In genomic region chr11:34696876-34697275, GRCh38 we compare ENCODE assay signal across 28 cellular contexts.
"Had no signal": no experiment of that assay in that cellular context is flagged by ENCODE, and none has a peak within 500 bp of the region (broad histone marks: within the 10 kb centered on the region; RNA-seq: fewer than 3 reads in every experiment).

No MANE protein-coding gene starts in this region.

- H3K9me3 ChIP-seq: ovary, psoas muscle, right lobe of liver, sigmoid colon, thoracic aorta, thyroid gland, upper lobe of left lung, vagina had no signal

- H3K79me2 ChIP-seq: parathyroid adenoma had no signal

- H3K4me1 Mint-ChIP-seq: natural killer cell; nephron; neural progenitor cell; stimulated activated effector memory CD8-positive, alpha-beta T cell treated with anti-CD3 and anti-CD28 coated beads, Interleukin-12 subunit alpha, Interleukin-12 subunit beta, amount 100 ng/mL, for 72 hours; stimulated activated naive B cell treated with anti-CD40 and anti-IgM and Interleukin-4, amounts not matched to agents 10 μg/mL and 1 μg/mL and 100 μg/mL, for 72 hours had no signal

- DNase-seq: natural killer cell; occipital lobe; ovary; posterior cingulate gyrus; psoas muscle; right cardiac atrium; right lobe of liver; sigmoid colon; small intestine; stimulated activated CD4-positive, alpha-beta T cell treated with anti-CD3 and anti-CD28 coated beads, Interleukin-15, amount 100 ng/mL, for 24 hours; stimulated activated CD4-positive, alpha-beta T cell treated with anti-CD3 and anti-CD28 coated beads, Interleukin-2, amount 100 ng/mL, for 24 hours; stimulated activated CD4-positive, alpha-beta T cell treated with anti-CD3 and anti-CD28 coated beads, Interleukin-2, amount 100 ng/mL, for 48 hours; stimulated activated CD4-positive, alpha-beta T cell treated with anti-CD3 and anti-CD28 coated beads, Interleukin-4, amount 100 ng/mL, for 24 hours; stimulated activated naive B cell treated with anti-CD40 and anti-IgM and Interleukin-4, amounts not matched to agents 10 μg/mL and 1 μg/mL and 100 μg/mL, for 72 hours; stimulated activated naive CD4-positive, alpha-beta T cell treated with Interleukin-2 at 50 U/mL for 16 hours; stomach; thyroid gland; trophoblast cell; upper lobe of left lung had no signal

- ATAC-seq: natural killer cell; psoas muscle; right cardiac atrium; right lobe of liver; stimulated activated effector memory CD8-positive, alpha-beta T cell treated with anti-CD3 and anti-CD28 coated beads, Interleukin-12 subunit alpha, Interleukin-12 subunit beta, amount 100 ng/mL, for 72 hours; stimulated activated naive B cell treated with anti-CD40 and anti-IgM and Interleukin-4, amounts not matched to agents 10 μg/mL and 1 μg/mL and 100 μg/mL, for 72 hours had no signal

- H3K9ac ChIP-seq: neural progenitor cell, parathyroid adenoma had no signal

- H3K27ac ChIP-seq: neural progenitor cell, ovary, parathyroid adenoma, psoas muscle, right lobe of liver, sigmoid colon, stomach, thoracic aorta, thyroid gland, tibial nerve, upper lobe of left lung, vagina had no signal

- H3K4me3 Mint-ChIP-seq: natural killer cell; neural progenitor cell; stimulated activated effector memory CD8-positive, alpha-beta T cell treated with anti-CD3 and anti-CD28 coated beads, Interleukin-12 subunit alpha, Interleukin-12 subunit beta, amount 100 ng/mL, for 72 hours; stimulated activated naive B cell treated with anti-CD40 and anti-IgM and Interleukin-4, amounts not matched to agents 10 μg/mL and 1 μg/mL and 100 μg/mL, for 72 hours; stimulated activated naive CD8-positive, alpha-beta T cell treated with anti-CD3 and anti-CD28 coated beads, Interleukin-15, Interleukin-2, amounts not matched to agents 100 ng/mL and 50 ng/mL, for 24 hours had no signal

- H3K4me1 ChIP-seq: parathyroid adenoma, psoas muscle, right lobe of liver, sigmoid colon, stomach, thyroid gland, tibial nerve, upper lobe of left lung, vagina had no signal

- H3K36me3 ChIP-seq: neural progenitor cell, ovary, right lobe of liver, sigmoid colon, stomach, thoracic aorta, thyroid gland, tibial nerve, upper lobe of left lung, vagina had no signal

- H3K4me2 ChIP-seq: neural progenitor cell had no signal

- H3K9me3 Mint-ChIP-seq: natural killer cell had no signal

- H3K4me3 ChIP-seq: neural progenitor cell, ovary, psoas muscle, right lobe of liver, sigmoid colon, stomach, thoracic aorta, thyroid gland, tibial nerve, upper lobe of left lung, vagina had no signal

- H3K27me3 ChIP-seq: neural progenitor cell, ovary, right lobe of liver, sigmoid colon, stomach, thyroid gland, tibial nerve, upper lobe of left lung, vagina had no signal

- H3K36me3 Mint-ChIP-seq: natural killer cell; stimulated activated effector memory CD8-positive, alpha-beta T cell treated with anti-CD3 and anti-CD28 coated beads, Interleukin-12 subunit alpha, Interleukin-12 subunit beta, amount 100 ng/mL, for 72 hours; stimulated activated naive B cell treated with anti-CD40 and anti-IgM and Interleukin-4, amounts not matched to agents 10 μg/mL and 1 μg/mL and 100 μg/mL, for 72 hours had no signal

- H3K27me3 Mint-ChIP-seq: progenitor cell of endocrine pancreas had no signal

- H3K27ac Mint-ChIP-seq: natural killer cell; nephron; neural progenitor cell; progenitor cell of endocrine pancreas; stimulated activated effector memory CD8-positive, alpha-beta T cell treated with anti-CD3 and anti-CD28 coated beads, Interleukin-12 subunit alpha, Interleukin-12 subunit beta, amount 100 ng/mL, for 72 hours; stimulated activated naive B cell treated with anti-CD40 and anti-IgM and Interleukin-4, amounts not matched to agents 10 μg/mL and 1 μg/mL and 100 μg/mL, for 72 hours; stimulated activated naive CD8-positive, alpha-beta T cell treated with anti-CD3 and anti-CD28 coated beads, Interleukin-15, Interleukin-2, amounts not matched to agents 100 ng/mL and 50 ng/mL, for 24 hours had no signal
